ENCODE assay signal across 1 cellular context in the genomic region with DNA sequence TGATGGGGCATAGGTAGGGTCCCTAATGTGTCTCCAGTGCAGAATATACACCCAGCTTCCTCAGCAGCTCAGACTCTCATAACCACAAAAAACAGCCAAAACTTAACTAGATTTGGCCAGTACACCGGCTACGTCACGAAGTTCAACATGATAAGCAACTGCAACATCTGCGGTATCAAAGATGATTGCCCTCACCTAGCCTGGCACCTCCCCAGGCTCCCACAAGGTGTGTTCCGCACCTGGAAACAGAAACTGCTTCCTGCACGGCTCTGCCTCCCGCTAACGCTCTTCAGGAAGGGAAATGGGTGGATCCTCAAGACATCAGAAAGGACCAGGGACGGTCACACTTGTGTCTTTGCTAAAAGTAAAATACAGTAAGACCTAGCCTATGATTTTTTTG.
TF ChIP-seq lines count a peak whose summit lies in the region.

No MANE protein-coding gene starts in this region.

TF ChIP-seq in GM12878, 131 proteins besides CTCF, POLR2A, EP300 and RAD21:
- TF ChIP-seq, protein P1, sequence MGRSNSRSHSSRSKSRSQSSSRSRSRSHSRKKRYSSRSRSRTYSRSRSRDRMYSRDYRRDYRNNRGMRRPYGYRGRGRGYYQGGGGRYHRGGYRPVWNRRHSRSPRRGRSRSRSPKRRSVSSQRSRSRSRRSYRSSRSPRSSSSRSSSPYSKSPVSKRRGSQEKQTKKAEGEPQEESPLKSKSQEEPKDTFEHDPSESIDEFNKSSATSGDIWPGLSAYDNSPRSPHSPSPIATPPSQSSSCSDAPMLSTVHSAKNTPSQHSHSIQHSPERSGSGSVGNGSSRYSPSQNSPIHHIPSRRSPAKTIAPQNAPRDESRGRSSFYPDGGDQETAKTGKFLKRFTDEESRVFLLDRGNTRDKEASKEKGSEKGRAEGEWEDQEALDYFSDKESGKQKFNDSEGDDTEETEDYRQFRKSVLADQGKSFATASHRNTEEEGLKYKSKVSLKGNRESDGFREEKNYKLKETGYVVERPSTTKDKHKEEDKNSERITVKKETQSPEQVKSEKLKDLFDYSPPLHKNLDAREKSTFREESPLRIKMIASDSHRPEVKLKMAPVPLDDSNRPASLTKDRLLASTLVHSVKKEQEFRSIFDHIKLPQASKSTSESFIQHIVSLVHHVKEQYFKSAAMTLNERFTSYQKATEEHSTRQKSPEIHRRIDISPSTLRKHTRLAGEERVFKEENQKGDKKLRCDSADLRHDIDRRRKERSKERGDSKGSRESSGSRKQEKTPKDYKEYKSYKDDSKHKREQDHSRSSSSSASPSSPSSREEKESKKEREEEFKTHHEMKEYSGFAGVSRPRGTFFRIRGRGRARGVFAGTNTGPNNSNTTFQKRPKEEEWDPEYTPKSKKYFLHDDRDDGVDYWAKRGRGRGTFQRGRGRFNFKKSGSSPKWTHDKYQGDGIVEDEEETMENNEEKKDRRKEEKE (IDR thresholded peaks at IDR 0.05) = no peak
- no peak for TF ChIP-seq ZNF622 (IDR thresholded peaks at IDR 0.05)
- no peak for TF ChIP-seq ZNF24 (IDR thresholded peaks at IDR 0.05)
- TF ChIP-seq CUX1 (IDR thresholded peaks at IDR 0.05; ENCODE audit: insufficient replicate concordance, low read depth, low read length) = no peak
- TF ChIP-seq CREB1 (IDR thresholded peaks at IDR 0.05; ENCODE audit: low read depth) = no peak
- TF ChIP-seq POU2F2 (IDR thresholded peaks at IDR 0.05; ENCODE audit: borderline replicate concordance, low read depth, low read length) = no peak
- TF ChIP-seq BCL11A (IDR thresholded peaks at IDR 0.05; ENCODE audit: low read depth, low read length) = no peak
- no peak for TF ChIP-seq EGR1 (IDR thresholded peaks at IDR 0.05; ENCODE audit: borderline replicate concordance in 1 of 2, low read depth in 2 of 2, low read length in 2 of 2)
- no peak for TF ChIP-seq SREBF2 (IDR thresholded peaks at IDR 0.05; ENCODE audit: low read length)
- TF ChIP-seq MAX (IDR thresholded peaks at IDR 0.05; ENCODE audit: low read depth, low read length) = no peak
- TF ChIP-seq KLF5 (IDR thresholded peaks at IDR 0.05; ENCODE audit: partially characterized antibody) = no peak
- no peak for TF ChIP-seq CBX5 (IDR thresholded peaks at IDR 0.05; ENCODE audit: low read depth)
- TF ChIP-seq CHD1 (IDR thresholded peaks at IDR 0.05; ENCODE audit: low read depth, low read length) = no peak
- TF ChIP-seq NR2C1 (IDR thresholded peaks at IDR 0.05) = no peak
- no peak for TF ChIP-seq USF2 (IDR thresholded peaks at IDR 0.05; ENCODE audit: borderline replicate concordance, low read depth, low read length)
- TF ChIP-seq CEBPB (IDR thresholded peaks at IDR 0.05; ENCODE audit: borderline replicate concordance in 1 of 2, low read depth in 2 of 2, low read length in 2 of 2) = no peak
